Comparison of ENCODE assay signal across 8 cellular contexts in the genomic region with DNA sequence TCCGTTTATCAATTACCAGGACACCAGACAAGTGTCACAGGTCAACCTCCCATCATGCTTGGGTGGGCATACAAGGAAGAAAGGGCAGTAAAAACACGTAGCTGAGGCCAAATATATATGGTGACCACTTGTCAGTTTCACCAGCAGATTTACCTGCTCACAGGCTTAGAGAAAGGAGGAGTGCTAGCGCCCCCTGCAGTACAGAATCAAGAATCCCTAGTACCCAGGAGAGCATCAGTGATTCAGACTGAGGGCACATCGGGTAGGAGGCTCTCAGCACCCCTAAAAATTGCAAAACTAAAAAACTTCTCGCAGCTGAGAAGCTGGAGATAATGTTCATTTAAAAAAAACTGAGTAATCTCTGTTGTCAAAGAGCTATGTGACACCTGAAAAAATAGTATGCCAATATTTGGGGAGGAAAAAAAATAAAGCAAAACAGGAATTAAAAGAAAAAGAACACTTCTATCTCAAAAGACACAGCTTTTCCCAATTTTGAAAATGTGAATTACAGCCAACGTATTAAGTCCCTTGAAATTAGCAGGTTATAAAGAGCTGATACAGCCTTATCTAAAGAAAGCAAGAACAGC. TPM values are rescaled to one million over a fixed set of nuclear protein-coding genes. Genes with fewer than 3 reads are reported as not detected.
DNase-seq lines count a peak whose midpoint lies in the region; ATAC-seq and TF ChIP-seq lines count a peak whose summit lies in the region.

No MANE protein-coding gene starts in this region.

- intact Hi-C loops in uterus (cut with DNase I; ENCODE audit: low total_unique reads) = loop anchor here (5.0 kb wide), 1 partner anchor 1377 kb away; no protein-coding TSS in a partner anchor

- peaks cover 2% of the 10 kb centered on the region for H3K4me1 Mint-ChIP-seq in progenitor cell of endocrine pancreas (ENCODE audit: low read depth)

- no peak overlapping the region for H3K4me3 Mint-ChIP-seq in progenitor cell of endocrine pancreas (ENCODE audit: low read depth)

- H3K9me3 ChIP-seq in uterus = no peaks in the 10 kb centered on the region

- H3K9me3 Mint-ChIP-seq in progenitor cell of endocrine pancreas (ENCODE audit: low read depth) = no peaks in the 10 kb centered on the region

- H3K27me3 Mint-ChIP-seq in progenitor cell of endocrine pancreas = peaks cover 6% of the 10 kb centered on the region

- peak; percentile 86 for TF ChIP-seq CTCF in progenitor cell of endocrine pancreas (IDR thresholded peaks at IDR 0.05; ENCODE audit: unreplicated experiment)
- TF ChIP-seq CTCF in uterus (IDR thresholded peaks at IDR 0.05) = no peak

- peak; percentile 72 for ATAC-seq in esophagus mucosa

- no peak for TF ChIP-seq POLR2A in uterus (IDR thresholded peaks at IDR 0.05)

- H3K27ac Mint-ChIP-seq in progenitor cell of endocrine pancreas = no peak overlapping the region

- no peaks in the 10 kb centered on the region for H3K36me3 Mint-ChIP-seq in progenitor cell of endocrine pancreas (ENCODE audit: insufficient read depth)

- H3K27ac ChIP-seq in uterus = no peak overlapping the region

- DNase-seq in activated T-cell treated with anti-CD3 and anti-CD28 coated beads for 4 hours = peak; percentile 19
- DNase-seq in activated T-cell treated with anti-CD3 and anti-CD28 coated beads, Interleukin-2, amount 50 U/mL, for 1 hour = no peak
- DNase-seq in H4 (ENCODE audit: low spot score) = peak; percentile 55
- DNase-seq in NCI-H1092 (lab: John Stamatoyannopoulos, UW) = peak; percentile 6
- DNase-seq in T-helper 9 cell = peak; percentile 22
- DNase-seq in progenitor cell of endocrine pancreas (ENCODE audit: low spot score, unreplicated experiment) = peak; percentile 42
- DNase-seq in uterus = no peak

- no peaks in the 10 kb centered on the region for H3K4me1 ChIP-seq in uterus

- H3K4me3 ChIP-seq in uterus = no peak overlapping the region

- no peaks in the 10 kb centered on the region for H3K36me3 ChIP-seq in uterus

- H3K27me3 ChIP-seq in uterus = no peaks in the 10 kb centered on the region

RNA-seq across cellular contexts. Expression of a gene that starts 21.2 kb away (rescaled TPM):
- total RNA-seq in H4 (2014; rRNA removed; shearing (Covaris generic)) = 6.7 and 7.4 TPM in 2 replicates
- total RNA-seq in esophagus mucosa = 29.0 TPM
- total RNA-seq in progenitor cell of endocrine pancreas = 55.0 and 55.4 TPM in 2 replicates
- 10 to 100 TPM in 2 of 4 donors, 1 to 10 TPM in 2; 1.3 to 35.8 (median 20.2) TPM for total RNA-seq in uterus

RNA-seq across cellular contexts. Expression of a gene that starts 29.5 kb away (rescaled TPM):
- total RNA-seq in H4 (2014; rRNA removed; shearing (Covaris generic)) = 0.68 TPM in 1 of 2 replicates, not detected in the other
- total RNA-seq in esophagus mucosa (6.0 TPM), progenitor cell of endocrine pancreas (25.6 and 27.2 TPM in 2 replicates), uterus (10 to 100 TPM in 1 of 4 donors, under 1 TPM in 1, not detected in 2; 0.48 to 11.4 TPM)

Comparison
In these comparisons a context has a peak if more than half of its experiments do, and no peak if none do; other contexts are left out.
1. DNase-seq: peak in activated T-cell treated with anti-CD3 and anti-CD28 coated beads for 4 hours (single experiment), H4 (single experiment), NCI-H1092 (single experiment), T-helper 9 cell (single experiment) and progenitor cell of endocrine pancreas (single experiment); none in activated T-cell treated with anti-CD3 and anti-CD28 coated beads, Interleukin-2, amount 50 U/mL, for 1 hour (single experiment) and uterus (0 of 2).